Comparison of ENCODE assay signal across 27 cellular contexts in genomic region chr13:114304346-114305034, GRCh38.
"Had no signal": no experiment of that assay in that cellular context is flagged by ENCODE, and none has a peak within 500 bp of the region (broad histone marks: within the 10 kb centered on the region; RNA-seq: fewer than 3 reads in every experiment).

No MANE protein-coding gene starts in this region.

- H3K4me3 ChIP-seq: ascending aorta, breast epithelium, Peyer's patch, SK-N-MC had no signal

- ATAC-seq: activated CD8-positive, alpha-beta T cell treated with anti-CD3 and anti-CD28 coated beads for 36 hours; PC-3 had no signal

- H3K27ac ChIP-seq: ascending aorta, breast epithelium, Peyer's patch, SK-N-MC had no signal

- DNase-seq: activated CD4-positive, alpha-beta T cell treated with anti-CD3 and anti-CD28 coated beads, Interleukin-2, amount 10 ng/mL, durations not matched to agents 24 days and 14 days; activated CD4-positive, alpha-beta T cell treated with anti-CD3 and anti-CD28 coated beads, Interleukin-2, amount 50 U/mL, for 4 hours; activated CD8-positive, alpha-beta T cell treated with anti-CD3 and anti-CD28 coated beads for 36 hours; activated naive CD4-positive, alpha-beta T cell; activated naive CD4-positive, alpha-beta T cell treated with anti-CD3 and anti-CD28 coated beads, Interleukin-2, amount 50 U/mL, for 16 hours; activated naive CD8-positive, alpha-beta T cell treated with anti-CD3 and anti-CD28 coated beads for 36 hours; activated T-cell treated with anti-CD3 and anti-CD28 coated beads, Interleukin-2, amount 50 U/mL, for 1 hour; amniotic stem cell; IMR-90; Karpas-422; KBM-7; NCI-H1048; NCI-H1105 treated with DMSO at 0.1 percent for 48 hours; NCI-H1436; NCI-H1694; NCI-H1930; NCI-H2081 treated with DMSO at 0.1 percent for 48 hours; NCI-H345; NCI-H524 treated with DMSO at 0.1 percent for 48 hours; NK-92 treated with Interleukin-12 subunit alpha and Interleukin-12 subunit beta, amount 100 ng/mL, for 24 hours; PC-3; Peyer's patch; Right ventricle myocardium superior; RPMI8226 had no signal

- H3K36me3 ChIP-seq: breast epithelium had no signal

- H3K27me3 ChIP-seq: ascending aorta, breast epithelium, Peyer's patch had no signal

- H3K4me1 ChIP-seq: ascending aorta, breast epithelium, Peyer's patch had no signal

- H3K9me3 ChIP-seq: ascending aorta, breast epithelium, Peyer's patch had no signal
